Comparison of ENCODE assay signal across 9 cellular contexts in the genomic region with DNA sequence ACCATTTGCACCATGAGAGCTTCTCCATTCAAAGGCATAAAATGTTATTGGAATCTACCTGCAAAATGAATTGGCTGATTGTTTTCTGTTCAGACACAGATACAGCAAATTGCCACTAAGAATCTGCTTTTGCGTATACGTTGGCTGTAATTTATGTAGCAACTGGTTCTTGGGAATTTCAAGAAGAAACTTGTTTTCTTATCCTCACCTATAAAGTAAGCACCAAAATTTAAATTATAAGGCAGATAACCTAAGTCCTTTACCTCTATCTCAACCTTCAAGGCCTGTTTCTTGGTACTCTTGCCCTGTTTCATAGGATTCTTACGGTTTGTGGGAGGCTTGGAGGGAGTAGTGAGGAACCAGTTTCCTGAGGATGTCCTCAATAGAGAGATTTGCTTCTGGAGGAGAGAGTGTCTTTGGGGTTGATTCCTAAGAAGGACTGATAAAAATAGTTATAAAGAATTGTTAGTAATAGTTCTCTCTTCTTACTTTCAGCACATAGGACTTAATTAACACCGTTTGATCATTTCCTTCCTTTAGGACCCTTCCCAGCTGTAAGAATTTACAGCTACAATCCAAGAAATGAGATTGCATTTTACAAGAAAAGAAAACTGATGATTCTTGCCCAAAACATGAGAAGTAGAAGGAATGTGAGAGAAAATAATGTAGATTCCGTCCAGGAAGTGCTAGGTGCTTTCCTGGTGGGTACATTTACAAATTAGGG. TPM values are rescaled to one million over a fixed set of nuclear protein-coding genes. Genes with fewer than 3 reads are reported as not detected.
A peak's percentile ranks its signal among the peaks of the same experiment; 100 is the strongest.
DNase-seq lines count a peak whose midpoint lies in the region; ATAC-seq and TF ChIP-seq lines count a peak whose summit lies in the region.
"Had no signal": no experiment of that assay in that cellular context is flagged by ENCODE, and none has a peak within 500 bp of the region (broad histone marks: within the 10 kb centered on the region; RNA-seq: fewer than 3 reads in every experiment).

No MANE protein-coding gene starts in this region.

- peak overlapping the region; percentile 99 for H3K27ac Mint-ChIP-seq in activated CD4-positive, alpha-beta memory T cell treated with anti-CD3 and anti-CD28 coated beads, Interleukin-2, amount 10 ng/mL, durations not matched to agents 7 days and 5 days

- peaks cover 51% of the 10 kb centered on the region for H3K36me3 Mint-ChIP-seq in activated CD4-positive, alpha-beta memory T cell treated with anti-CD3 and anti-CD28 coated beads, Interleukin-2, amount 10 ng/mL, durations not matched to agents 7 days and 5 days (ENCODE audit: low read depth)

- H3K27me3 Mint-ChIP-seq in activated CD4-positive, alpha-beta memory T cell treated with anti-CD3 and anti-CD28 coated beads, Interleukin-2, amount 10 ng/mL, durations not matched to agents 7 days and 5 days, result no peaks in the 10 kb centered on the region

- DNase-seq in heart right ventricle, result no peak
- DNase-seq in left ventricle myocardium superior, result no peak
- DNase-seq in activated CD4-positive, alpha-beta memory T cell treated with anti-CD3 and anti-CD28 coated beads, Interleukin-2, amount 10 ng/mL, durations not matched to agents 7 days and 5 days, result no peak
- DNase-seq in hepatocyte (ENCODE audit: low spot score), result no peak
- DNase-seq in upper lobe of right lung, result no peak
- no peak for DNase-seq in DMS79 treated with DMSO at 0.1 percent for 48 hours (lab: John Stamatoyannopoulos, UW)
- DNase-seq in OCI-M1 (lab: John Stamatoyannopoulos, UW), result no peak
- DNase-seq: NCI-H2171 treated with DMSO at 0.1 percent for 48 hours had no signal

- H3K36me3 ChIP-seq in heart right ventricle (no peaks in the 10 kb centered on the region), hepatocyte (replicated peaks; ENCODE audit: insufficient read depth, low read depth) (no peaks in the 10 kb centered on the region), upper lobe of right lung (no peaks in the 10 kb centered on the region)

- H3K4me1 ChIP-seq in heart right ventricle (peaks cover 0 to 60% (median 29%) of the 10 kb centered on the region in 9 donors), hepatocyte (ENCODE audit: insufficient read depth) (peaks cover 6% of the 10 kb centered on the region), upper lobe of right lung (peaks cover 13% of the 10 kb centered on the region)

- H2AFZ ChIP-seq in hepatocyte, result no peak overlapping the region

- ATAC-seq in heart right ventricle, result no peak
- ATAC-seq in left ventricle myocardium superior, result no peak
- ATAC-seq in upper lobe of right lung, result no peak
- no peak for ATAC-seq in HG02642 (IDR thresholded peaks at IDR 0.05; ENCODE audit: poor library complexity, unreplicated experiment)

- H3K9me2 ChIP-seq in hepatocyte (replicated peaks; ENCODE audit: insufficient read depth), result no peaks in the 10 kb centered on the region

- peak overlapping the region; percentile 89 for H3K4me2 ChIP-seq in hepatocyte

- H3K27ac ChIP-seq in heart right ventricle (peak overlapping the region in 8 of 10 donors; percentile 86 to 94 (median 91)), hepatocyte (peak overlapping the region; percentile 95), upper lobe of right lung (peak overlapping the region; percentile 90)

- peaks cover 73% of the 10 kb centered on the region for H3K4me1 Mint-ChIP-seq in activated CD4-positive, alpha-beta memory T cell treated with anti-CD3 and anti-CD28 coated beads, Interleukin-2, amount 10 ng/mL, durations not matched to agents 7 days and 5 days

- peaks cover 1% of the 10 kb centered on the region for H3K9me3 Mint-ChIP-seq in activated CD4-positive, alpha-beta memory T cell treated with anti-CD3 and anti-CD28 coated beads, Interleukin-2, amount 10 ng/mL, durations not matched to agents 7 days and 5 days

- peaks cover 48% of the 10 kb centered on the region for H3K79me2 ChIP-seq in hepatocyte

- peaks cover 0 to 4% (median 0%) of the 10 kb centered on the region in 7 donors for H3K27me3 ChIP-seq in heart right ventricle
- H3K27me3 ChIP-seq in hepatocyte, result no peaks in the 10 kb centered on the region
- no peaks in the 10 kb centered on the region for H3K27me3 ChIP-seq in upper lobe of right lung

- POLR2A ChIA-PET in activated CD4-positive, alpha-beta memory T cell treated with anti-CD3 and anti-CD28 coated beads, Interleukin-2, amount 10 ng/mL, durations not matched to agents 7 days and 5 days (lab: Charles Lee), result interaction anchor here (1.0 to 5.1 kb wide), 9 partner anchors 10 to 1020 kb away, joined by 4 to 46 read pairs (median 6); partner anchors contain the start of gene FAS

- TF ChIP-seq CTCF in heart right ventricle (IDR thresholded peaks at IDR 0.05) (no peak), hepatocyte (IDR thresholded peaks at IDR 0.05; ENCODE audit: poor library complexity) (no peak), upper lobe of right lung (IDR thresholded peaks at IDR 0.05) (no peak)

- H4K20me1 ChIP-seq in hepatocyte (ENCODE audit: insufficient read depth, poor library complexity, severe bottlenecking), result no peaks in the 10 kb centered on the region

- intact Hi-C loops in heart right ventricle (cut with DNase I) (loop anchor here in 4 of 10 donors (2.0 to 5.0 kb wide), 4 partner anchors 45 to 50 kb away; no protein-coding TSS in a partner anchor), left ventricle myocardium superior (cut with micrococcal nuclease) (no loop called here), upper lobe of right lung (cut with DNase I) (no loop called here)

- peak overlapping the region; percentile 97 for H3K4me3 Mint-ChIP-seq in activated CD4-positive, alpha-beta memory T cell treated with anti-CD3 and anti-CD28 coated beads, Interleukin-2, amount 10 ng/mL, durations not matched to agents 7 days and 5 days

- WGBS in heart right ventricle, 2 donors, result 58 to 62% methylated on average over 5 of the region's 5 CpGs
- WGBS in hepatocyte (ENCODE audit: low lambda C conversion rate, missing lambda C conversion rate), result 83% methylated on average over 5 of the region's 5 CpGs

- peak overlapping the region in 8 of 10 donors; percentile 60 to 87 (median 79) for H3K4me3 ChIP-seq in heart right ventricle
- H3K4me3 ChIP-seq in hepatocyte, result no peak overlapping the region
- peak overlapping the region; percentile 76 for H3K4me3 ChIP-seq in upper lobe of right lung

- H3K9me3 ChIP-seq in heart right ventricle (no peaks in the 10 kb centered on the region), hepatocyte (ENCODE audit: low read depth) (no peaks in the 10 kb centered on the region), upper lobe of right lung (no peaks in the 10 kb centered on the region)

- CTCF ChIA-PET in activated CD4-positive, alpha-beta memory T cell treated with anti-CD3 and anti-CD28 coated beads, Interleukin-2, amount 10 ng/mL, durations not matched to agents 7 days and 5 days (lab: Charles Lee), result interaction anchor here (0.8 to 2.3 kb wide), 2 partner anchors 13 to 47 kb away, joined by 4 to 15 read pairs; no protein-coding TSS in a partner anchor

RNA-seq across cellular contexts. Expression of gene STAMBPL1, which starts 2.0 kb away (rescaled TPM):
- 1 to 10 TPM; 1.9 to 3.3 (median 2.7) TPM for total RNA-seq in heart right ventricle
- polyA plus RNA-seq in heart right ventricle, result 1 to 10 TPM in 1 of 2 donors, under 1 TPM in 1; 0.94 to 2.6 TPM
- total RNA-seq in left ventricle myocardium superior, result 2.4 TPM
- 10 to 100 TPM; 43.2 to 48.5 TPM for total RNA-seq in activated CD4-positive, alpha-beta memory T cell treated with anti-CD3 and anti-CD28 coated beads, Interleukin-2, amount 10 ng/mL, durations not matched to agents 7 days and 5 days
- total RNA-seq in hepatocyte, result 14.8 and 20.0 TPM in 2 replicates
- 4.5 and 5.2 TPM in 2 replicates for polyA plus RNA-seq in hepatocyte
- total RNA-seq in upper lobe of right lung, result 6.8 TPM

RNA-seq across cellular contexts. Expression of gene ANKRD22, which starts 30.4 kb away (rescaled TPM):
- 1 to 10 TPM in 1 of 10 donors, under 1 TPM in 2, not detected in 7; 0.14 to 4.9 (median 0.17) TPM for total RNA-seq in heart right ventricle
- under 1 TPM in 1 of 2 donors, not detected in 1; 0.12 TPM for polyA plus RNA-seq in heart right ventricle
- total RNA-seq in left ventricle myocardium superior, result not detected
- total RNA-seq in activated CD4-positive, alpha-beta memory T cell treated with anti-CD3 and anti-CD28 coated beads, Interleukin-2, amount 10 ng/mL, durations not matched to agents 7 days and 5 days, result under 1 TPM; 0.15 to 0.18 TPM
- total RNA-seq in hepatocyte, result 2.1 and 4.2 TPM in 2 replicates
- 2.3 and 2.7 TPM in 2 replicates for polyA plus RNA-seq in hepatocyte
- total RNA-seq in upper lobe of right lung, result 2.3 TPM
